ENCODE assay signal across 7 cellular contexts in genomic region chr14:40889126-40889525, GRCh38.
"Had no signal": no experiment of that assay in that cellular context is flagged by ENCODE, and none has a peak within 500 bp of the region (broad histone marks: within the 10 kb centered on the region; RNA-seq: fewer than 3 reads in every experiment).

No MANE protein-coding gene starts in this region.

- FAIRE-seq: G401.6, GM12891, GM12892, GM18507, GM19239 had no signal

- DNase-seq: GDM1, GF-D8 had no signal
